1 cellular context compared by ENCODE assay signal in genomic region chr5:58460727-58461286, GRCh38.
TF ChIP-seq lines count a peak whose summit lies in the region.

No MANE protein-coding gene starts in this region.

TF ChIP-seq in HEK293, 187 proteins besides CTCF, POLR2A, EP300 and RAD21 (continued from another document):
- TF ChIP-seq ZNF518A (tag by site-specific recombination; conservative IDR thresholded peaks at IDR 0.05; ENCODE audit: low read depth): 0 out of 2 replicates have a peak, but pooled peaks have one; percentile 31
- TF ChIP-seq ZSCAN23 (tag by site-specific recombination; IDR thresholded peaks at IDR 0.05): no peak
- peak; percentile 48; the same call in 1 of the 2 replicates for TF ChIP-seq ZXDB (tag by site-specific recombination; IDR thresholded peaks at IDR 0.05)
- TF ChIP-seq ZNF624 (tag by site-specific recombination; IDR thresholded peaks at IDR 0.05): no peak
- peak; percentile 33; the same call in 1 of the 2 replicates for TF ChIP-seq ZNF184 (tag by site-specific recombination; IDR thresholded peaks at IDR 0.05)
- no peak for TF ChIP-seq SCRT2 (tag by site-specific recombination; IDR thresholded peaks at IDR 0.05)
- peak; percentile 24; the same call in 1 of the 2 replicates for TF ChIP-seq ZBTB48 (tag by site-specific recombination; IDR thresholded peaks at IDR 0.05)
- TF ChIP-seq ZNF140 (tag by site-specific recombination; IDR thresholded peaks at IDR 0.05): peak; percentile 88; the same call in 1 of the 2 replicates
- no peak for TF ChIP-seq ZBTB6 (tag by site-specific recombination; IDR thresholded peaks at IDR 0.05)
- TF ChIP-seq RBAK (tag by site-specific recombination; IDR thresholded peaks at IDR 0.05): 0 out of 2 replicates have a peak, but pooled peaks have one; percentile 16
- TF ChIP-seq, protein P1, sequence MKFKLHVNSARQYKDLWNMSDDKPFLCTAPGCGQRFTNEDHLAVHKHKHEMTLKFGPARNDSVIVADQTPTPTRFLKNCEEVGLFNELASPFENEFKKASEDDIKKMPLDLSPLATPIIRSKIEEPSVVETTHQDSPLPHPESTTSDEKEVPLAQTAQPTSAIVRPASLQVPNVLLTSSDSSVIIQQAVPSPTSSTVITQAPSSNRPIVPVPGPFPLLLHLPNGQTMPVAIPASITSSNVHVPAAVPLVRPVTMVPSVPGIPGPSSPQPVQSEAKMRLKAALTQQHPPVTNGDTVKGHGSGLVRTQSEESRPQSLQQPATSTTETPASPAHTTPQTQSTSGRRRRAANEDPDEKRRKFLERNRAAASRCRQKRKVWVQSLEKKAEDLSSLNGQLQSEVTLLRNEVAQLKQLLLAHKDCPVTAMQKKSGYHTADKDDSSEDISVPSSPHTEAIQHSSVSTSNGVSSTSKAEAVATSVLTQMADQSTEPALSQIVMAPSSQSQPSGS (tag by site-specific recombination; IDR thresholded peaks at IDR 0.05; ENCODE audit: low read depth): no peak
- no peak for TF ChIP-seq ZSCAN30 (tag by site-specific recombination; IDR thresholded peaks at IDR 0.05)
- TF ChIP-seq ZNF596 (tag by site-specific recombination; IDR thresholded peaks at IDR 0.05): peak; percentile 97
- TF ChIP-seq PRDM4 (tag by site-specific recombination; IDR thresholded peaks at IDR 0.05): peak; percentile 89
- no peak for TF ChIP-seq HOXC10 (CRISPR knock-in tag; IDR thresholded peaks at IDR 0.05)
- no peak for TF ChIP-seq ZNF510 (tag by site-specific recombination; IDR thresholded peaks at IDR 0.05; ENCODE audit: insufficient replicate concordance)
- no peak for TF ChIP-seq KLF10 (tag by site-specific recombination; IDR thresholded peaks at IDR 0.05)
- TF ChIP-seq ZNF768 (tag by site-specific recombination; IDR thresholded peaks at IDR 0.05): 0 out of 2 replicates have a peak, but pooled peaks have one; percentile 13
- peak; percentile 7; the same call in 1 of the 2 replicates for TF ChIP-seq ZNF121 (tag by site-specific recombination; IDR thresholded peaks at IDR 0.05)
- TF ChIP-seq, protein P2, sequence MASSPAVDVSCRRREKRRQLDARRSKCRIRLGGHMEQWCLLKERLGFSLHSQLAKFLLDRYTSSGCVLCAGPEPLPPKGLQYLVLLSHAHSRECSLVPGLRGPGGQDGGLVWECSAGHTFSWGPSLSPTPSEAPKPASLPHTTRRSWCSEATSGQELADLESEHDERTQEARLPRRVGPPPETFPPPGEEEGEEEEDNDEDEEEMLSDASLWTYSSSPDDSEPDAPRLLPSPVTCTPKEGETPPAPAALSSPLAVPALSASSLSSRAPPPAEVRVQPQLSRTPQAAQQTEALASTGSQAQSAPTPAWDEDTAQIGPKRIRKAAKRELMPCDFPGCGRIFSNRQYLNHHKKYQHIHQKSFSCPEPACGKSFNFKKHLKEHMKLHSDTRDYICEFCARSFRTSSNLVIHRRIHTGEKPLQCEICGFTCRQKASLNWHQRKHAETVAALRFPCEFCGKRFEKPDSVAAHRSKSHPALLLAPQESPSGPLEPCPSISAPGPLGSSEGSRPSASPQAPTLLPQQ (tag by site-specific recombination; IDR thresholded peaks at IDR 0.05): 0 out of 2 replicates have a peak, but pooled peaks have one; percentile 8
- TF ChIP-seq SETDB1 (IDR thresholded peaks at IDR 0.05; ENCODE audit: insufficient read length, low read length): peak; percentile 88
- TF ChIP-seq, protein P3, sequence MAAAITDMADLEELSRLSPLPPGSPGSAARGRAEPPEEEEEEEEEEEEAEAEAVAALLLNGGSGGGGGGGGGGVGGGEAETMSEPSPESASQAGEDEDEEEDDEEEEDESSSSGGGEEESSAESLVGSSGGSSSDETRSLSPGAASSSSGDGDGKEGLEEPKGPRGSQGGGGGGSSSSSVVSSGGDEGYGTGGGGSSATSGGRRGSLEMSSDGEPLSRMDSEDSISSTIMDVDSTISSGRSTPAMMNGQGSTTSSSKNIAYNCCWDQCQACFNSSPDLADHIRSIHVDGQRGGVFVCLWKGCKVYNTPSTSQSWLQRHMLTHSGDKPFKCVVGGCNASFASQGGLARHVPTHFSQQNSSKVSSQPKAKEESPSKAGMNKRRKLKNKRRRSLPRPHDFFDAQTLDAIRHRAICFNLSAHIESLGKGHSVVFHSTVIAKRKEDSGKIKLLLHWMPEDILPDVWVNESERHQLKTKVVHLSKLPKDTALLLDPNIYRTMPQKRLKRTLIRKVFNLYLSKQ (tag by site-specific recombination; IDR thresholded peaks at IDR 0.05; ENCODE audit: borderline replicate concordance): no peak
- TF ChIP-seq KLF17 (tag by site-specific recombination; IDR thresholded peaks at IDR 0.05): peak; percentile 14; the same call in 1 of the 2 replicates
- TF ChIP-seq, protein P4, sequence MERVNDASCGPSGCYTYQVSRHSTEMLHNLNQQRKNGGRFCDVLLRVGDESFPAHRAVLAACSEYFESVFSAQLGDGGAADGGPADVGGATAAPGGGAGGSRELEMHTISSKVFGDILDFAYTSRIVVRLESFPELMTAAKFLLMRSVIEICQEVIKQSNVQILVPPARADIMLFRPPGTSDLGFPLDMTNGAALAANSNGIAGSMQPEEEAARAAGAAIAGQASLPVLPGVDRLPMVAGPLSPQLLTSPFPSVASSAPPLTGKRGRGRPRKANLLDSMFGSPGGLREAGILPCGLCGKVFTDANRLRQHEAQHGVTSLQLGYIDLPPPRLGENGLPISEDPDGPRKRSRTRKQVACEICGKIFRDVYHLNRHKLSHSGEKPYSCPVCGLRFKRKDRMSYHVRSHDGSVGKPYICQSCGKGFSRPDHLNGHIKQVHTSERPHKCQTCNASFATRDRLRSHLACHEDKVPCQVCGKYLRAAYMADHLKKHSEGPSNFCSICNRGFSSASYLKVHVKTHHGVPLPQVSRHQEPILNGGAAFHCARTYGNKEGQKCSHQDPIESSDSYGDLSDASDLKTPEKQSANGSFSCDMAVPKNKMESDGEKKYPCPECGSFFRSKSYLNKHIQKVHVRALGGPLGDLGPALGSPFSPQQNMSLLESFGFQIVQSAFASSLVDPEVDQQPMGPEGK (tag by site-specific recombination; IDR thresholded peaks at IDR 0.05): 0 out of 2 replicates have a peak, but pooled peaks have one; percentile 81
- TF ChIP-seq ZNF610 (tag by site-specific recombination; IDR thresholded peaks at IDR 0.05; ENCODE audit: borderline replicate concordance): peak; percentile 73; the same call in 1 of the 2 replicates
- no peak for TF ChIP-seq ZNF580 (tag by site-specific recombination; IDR thresholded peaks at IDR 0.05)
- peak; percentile 94 for TF ChIP-seq ZNF654 (tag by site-specific recombination; IDR thresholded peaks at IDR 0.05; ENCODE audit: low read depth)
